ENCODE assay signal across 1 cellular context in the genomic region with DNA sequence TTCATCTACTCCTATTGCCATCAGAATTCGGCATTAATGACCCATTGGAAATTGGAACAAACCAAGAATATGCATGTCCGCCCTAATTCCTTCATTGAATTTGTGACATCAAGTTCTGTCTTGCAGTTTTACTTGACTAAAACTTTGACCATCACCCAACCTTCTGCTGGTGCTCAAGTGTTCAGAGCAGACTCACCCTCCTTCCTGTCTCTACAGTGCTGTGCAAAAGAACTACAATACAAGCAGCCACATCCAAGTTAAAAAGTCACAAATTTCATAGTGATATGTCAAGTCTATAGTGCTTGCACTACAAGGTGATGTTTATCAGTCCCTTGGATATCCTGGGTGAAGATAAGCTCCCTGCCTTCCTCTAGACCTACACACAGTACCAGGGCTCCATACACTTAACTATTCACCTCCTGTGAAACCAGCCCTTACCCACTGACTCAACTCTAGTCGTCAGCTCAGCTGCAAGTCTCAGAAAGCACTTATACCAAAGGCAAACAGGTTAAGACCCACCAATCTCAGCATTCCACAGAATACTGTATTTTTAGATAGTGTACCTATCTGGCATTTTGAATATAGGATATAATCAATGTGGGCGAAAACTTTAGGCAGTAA.
TF ChIP-seq lines count a peak whose summit lies in the region.

No MANE protein-coding gene starts in this region.

TF ChIP-seq in GM23338, 12 proteins besides CTCF, POLR2A, EP300 and RAD21:
- no peak for TF ChIP-seq ZNF331 (CRISPR knock-in tag; IDR thresholded peaks at IDR 0.05; ENCODE audit: low read depth)
- TF ChIP-seq, protein P1, sequence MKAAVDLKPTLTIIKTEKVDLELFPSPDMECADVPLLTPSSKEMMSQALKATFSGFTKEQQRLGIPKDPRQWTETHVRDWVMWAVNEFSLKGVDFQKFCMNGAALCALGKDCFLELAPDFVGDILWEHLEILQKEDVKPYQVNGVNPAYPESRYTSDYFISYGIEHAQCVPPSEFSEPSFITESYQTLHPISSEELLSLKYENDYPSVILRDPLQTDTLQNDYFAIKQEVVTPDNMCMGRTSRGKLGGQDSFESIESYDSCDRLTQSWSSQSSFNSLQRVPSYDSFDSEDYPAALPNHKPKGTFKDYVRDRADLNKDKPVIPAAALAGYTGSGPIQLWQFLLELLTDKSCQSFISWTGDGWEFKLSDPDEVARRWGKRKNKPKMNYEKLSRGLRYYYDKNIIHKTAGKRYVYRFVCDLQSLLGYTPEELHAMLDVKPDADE (IDR thresholded peaks at IDR 0.05) = no peak
- TF ChIP-seq NANOG (IDR thresholded peaks at IDR 0.05; ENCODE audit: borderline replicate concordance) = no peak
- TF ChIP-seq, protein P2, sequence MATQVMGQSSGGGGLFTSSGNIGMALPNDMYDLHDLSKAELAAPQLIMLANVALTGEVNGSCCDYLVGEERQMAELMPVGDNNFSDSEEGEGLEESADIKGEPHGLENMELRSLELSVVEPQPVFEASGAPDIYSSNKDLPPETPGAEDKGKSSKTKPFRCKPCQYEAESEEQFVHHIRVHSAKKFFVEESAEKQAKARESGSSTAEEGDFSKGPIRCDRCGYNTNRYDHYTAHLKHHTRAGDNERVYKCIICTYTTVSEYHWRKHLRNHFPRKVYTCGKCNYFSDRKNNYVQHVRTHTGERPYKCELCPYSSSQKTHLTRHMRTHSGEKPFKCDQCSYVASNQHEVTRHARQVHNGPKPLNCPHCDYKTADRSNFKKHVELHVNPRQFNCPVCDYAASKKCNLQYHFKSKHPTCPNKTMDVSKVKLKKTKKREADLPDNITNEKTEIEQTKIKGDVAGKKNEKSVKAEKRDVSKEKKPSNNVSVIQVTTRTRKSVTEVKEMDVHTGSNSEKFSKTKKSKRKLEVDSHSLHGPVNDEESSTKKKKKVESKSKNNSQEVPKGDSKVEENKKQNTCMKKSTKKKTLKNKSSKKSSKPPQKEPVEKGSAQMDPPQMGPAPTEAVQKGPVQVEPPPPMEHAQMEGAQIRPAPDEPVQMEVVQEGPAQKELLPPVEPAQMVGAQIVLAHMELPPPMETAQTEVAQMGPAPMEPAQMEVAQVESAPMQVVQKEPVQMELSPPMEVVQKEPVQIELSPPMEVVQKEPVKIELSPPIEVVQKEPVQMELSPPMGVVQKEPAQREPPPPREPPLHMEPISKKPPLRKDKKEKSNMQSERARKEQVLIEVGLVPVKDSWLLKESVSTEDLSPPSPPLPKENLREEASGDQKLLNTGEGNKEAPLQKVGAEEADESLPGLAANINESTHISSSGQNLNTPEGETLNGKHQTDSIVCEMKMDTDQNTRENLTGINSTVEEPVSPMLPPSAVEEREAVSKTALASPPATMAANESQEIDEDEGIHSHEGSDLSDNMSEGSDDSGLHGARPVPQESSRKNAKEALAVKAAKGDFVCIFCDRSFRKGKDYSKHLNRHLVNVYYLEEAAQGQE (IDR thresholded peaks at IDR 0.05; ENCODE audit: unreplicated experiment) = no peak
- TF ChIP-seq, protein P3, sequence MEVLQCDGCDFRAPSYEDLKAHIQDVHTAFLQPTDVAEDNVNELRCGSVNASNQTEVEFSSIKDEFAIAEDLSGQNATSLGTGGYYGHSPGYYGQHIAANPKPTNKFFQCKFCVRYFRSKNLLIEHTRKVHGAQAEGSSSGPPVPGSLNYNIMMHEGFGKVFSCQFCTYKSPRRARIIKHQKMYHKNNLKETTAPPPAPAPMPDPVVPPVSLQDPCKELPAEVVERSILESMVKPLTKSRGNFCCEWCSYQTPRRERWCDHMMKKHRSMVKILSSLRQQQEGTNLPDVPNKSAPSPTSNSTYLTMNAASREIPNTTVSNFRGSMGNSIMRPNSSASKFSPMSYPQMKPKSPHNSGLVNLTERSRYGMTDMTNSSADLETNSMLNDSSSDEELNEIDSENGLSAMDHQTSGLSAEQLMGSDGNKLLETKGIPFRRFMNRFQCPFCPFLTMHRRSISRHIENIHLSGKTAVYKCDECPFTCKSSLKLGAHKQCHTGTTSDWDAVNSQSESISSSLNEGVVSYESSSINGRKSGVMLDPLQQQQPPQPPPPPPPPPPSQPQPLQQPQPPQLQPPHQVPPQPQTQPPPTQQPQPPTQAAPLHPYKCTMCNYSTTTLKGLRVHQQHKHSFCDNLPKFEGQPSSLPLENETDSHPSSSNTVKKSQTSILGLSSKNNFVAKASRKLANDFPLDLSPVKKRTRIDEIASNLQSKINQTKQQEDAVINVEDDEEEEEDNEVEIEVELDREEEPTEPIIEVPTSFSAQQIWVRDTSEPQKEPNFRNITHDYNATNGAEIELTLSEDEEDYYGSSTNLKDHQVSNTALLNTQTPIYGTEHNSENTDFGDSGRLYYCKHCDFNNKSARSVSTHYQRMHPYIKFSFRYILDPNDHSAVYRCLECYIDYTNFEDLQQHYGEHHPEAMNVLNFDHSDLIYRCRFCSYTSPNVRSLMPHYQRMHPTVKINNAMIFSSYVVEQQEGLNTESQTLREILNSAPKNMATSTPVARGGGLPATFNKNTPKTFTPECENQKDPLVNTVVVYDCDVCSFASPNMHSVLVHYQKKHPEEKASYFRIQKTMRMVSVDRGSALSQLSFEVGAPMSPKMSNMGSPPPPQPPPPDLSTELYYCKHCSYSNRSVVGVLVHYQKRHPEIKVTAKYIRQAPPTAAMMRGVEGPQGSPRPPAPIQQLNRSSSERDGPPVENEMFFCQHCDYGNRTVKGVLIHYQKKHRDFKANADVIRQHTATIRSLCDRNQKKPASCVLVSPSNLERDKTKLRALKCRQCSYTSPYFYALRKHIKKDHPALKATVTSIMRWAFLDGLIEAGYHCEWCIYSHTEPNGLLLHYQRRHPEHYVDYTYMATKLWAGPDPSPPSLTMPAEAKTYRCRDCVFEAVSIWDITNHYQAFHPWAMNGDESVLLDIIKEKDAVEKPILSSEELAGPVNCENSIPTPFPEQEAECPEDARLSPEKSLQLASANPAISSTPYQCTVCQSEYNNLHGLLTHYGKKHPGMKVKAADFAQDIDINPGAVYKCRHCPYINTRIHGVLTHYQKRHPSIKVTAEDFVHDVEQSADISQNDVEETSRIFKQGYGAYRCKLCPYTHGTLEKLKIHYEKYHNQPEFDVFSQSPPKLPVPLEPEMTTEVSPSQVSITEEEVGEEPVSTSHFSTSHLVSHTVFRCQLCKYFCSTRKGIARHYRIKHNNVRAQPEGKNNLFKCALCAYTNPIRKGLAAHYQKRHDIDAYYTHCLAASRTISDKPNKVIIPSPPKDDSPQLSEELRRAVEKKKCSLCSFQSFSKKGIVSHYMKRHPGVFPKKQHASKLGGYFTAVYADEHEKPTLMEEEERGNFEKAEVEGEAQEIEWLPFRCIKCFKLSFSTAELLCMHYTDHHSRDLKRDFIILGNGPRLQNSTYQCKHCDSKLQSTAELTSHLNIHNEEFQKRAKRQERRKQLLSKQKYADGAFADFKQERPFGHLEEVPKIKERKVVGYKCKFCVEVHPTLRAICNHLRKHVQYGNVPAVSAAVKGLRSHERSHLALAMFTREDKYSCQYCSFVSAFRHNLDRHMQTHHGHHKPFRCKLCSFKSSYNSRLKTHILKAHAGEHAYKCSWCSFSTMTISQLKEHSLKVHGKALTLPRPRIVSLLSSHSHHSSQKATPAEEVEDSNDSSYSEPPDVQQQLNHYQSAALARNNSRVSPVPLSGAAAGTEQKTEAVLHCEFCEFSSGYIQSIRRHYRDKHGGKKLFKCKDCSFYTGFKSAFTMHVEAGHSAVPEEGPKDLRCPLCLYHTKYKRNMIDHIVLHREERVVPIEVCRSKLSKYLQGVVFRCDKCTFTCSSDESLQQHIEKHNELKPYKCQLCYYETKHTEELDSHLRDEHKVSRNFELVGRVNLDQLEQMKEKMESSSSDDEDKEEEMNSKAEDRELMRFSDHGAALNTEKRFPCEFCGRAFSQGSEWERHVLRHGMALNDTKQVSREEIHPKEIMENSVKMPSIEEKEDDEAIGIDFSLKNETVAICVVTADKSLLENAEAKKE (CRISPR knock-in tag; IDR thresholded peaks at IDR 0.05) = no peak
- no peak for TF ChIP-seq EZH2phosphoT487 (IDR thresholded peaks at IDR 0.05; ENCODE audit: unreplicated experiment)
- TF ChIP-seq ZNF114 (CRISPR knock-in tag; IDR thresholded peaks at IDR 0.05) = no peak
- no peak for TF ChIP-seq CREB1 (CRISPR knock-in tag; IDR thresholded peaks at IDR 0.05; ENCODE audit: low read depth)
- no peak for TF ChIP-seq JUNB (IDR thresholded peaks at IDR 0.05; ENCODE audit: unreplicated experiment)
- no peak for TF ChIP-seq STAT1 (IDR thresholded peaks at IDR 0.05; ENCODE audit: unreplicated experiment)
- no peak for TF ChIP-seq POLR2AphosphoS5 (IDR thresholded peaks at IDR 0.05; ENCODE audit: low read depth)
- TF ChIP-seq EZH2 (IDR thresholded peaks at IDR 0.05; ENCODE audit: low read depth, unreplicated experiment) = no peak
